1 cellular context compared by ENCODE assay signal in the genomic region with DNA sequence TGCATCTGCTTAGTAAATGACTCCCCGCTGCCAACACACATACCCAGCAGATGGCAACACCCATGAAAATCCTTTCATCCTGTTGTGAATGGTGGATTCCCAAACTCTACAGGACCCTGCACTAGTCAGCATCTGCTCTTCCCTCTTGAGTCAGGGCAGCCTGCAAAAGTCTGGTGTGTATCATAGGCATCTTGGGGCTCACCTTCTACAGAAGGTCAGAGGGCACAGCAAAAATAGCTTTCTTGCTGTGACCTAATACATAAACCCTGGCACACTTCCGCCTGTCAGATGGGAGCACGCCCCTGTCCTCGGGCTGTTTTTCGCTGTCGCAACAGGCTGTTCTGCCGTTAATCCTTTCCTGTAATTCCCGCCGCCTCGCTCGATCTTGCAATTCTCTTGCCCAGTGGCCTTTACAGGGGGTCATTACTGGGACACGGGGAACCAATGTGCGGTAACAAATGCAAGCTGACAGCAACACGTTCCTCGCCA.
TF ChIP-seq lines count a peak whose summit lies in the region.

No MANE protein-coding gene starts in this region.

TF ChIP-seq in GM23338, 12 proteins besides CTCF, POLR2A, EP300 and RAD21:
- TF ChIP-seq ZNF462 (CRISPR knock-in tag; IDR thresholded peaks at IDR 0.05) = no peak
- no peak for TF ChIP-seq REST (IDR thresholded peaks at IDR 0.05; ENCODE audit: unreplicated experiment)
- no peak for TF ChIP-seq ETS1 (IDR thresholded peaks at IDR 0.05)
- no peak for TF ChIP-seq EZH2 (IDR thresholded peaks at IDR 0.05; ENCODE audit: low read depth, unreplicated experiment)
- TF ChIP-seq ZNF331 (CRISPR knock-in tag; IDR thresholded peaks at IDR 0.05; ENCODE audit: low read depth) = no peak
- TF ChIP-seq NANOG (IDR thresholded peaks at IDR 0.05; ENCODE audit: borderline replicate concordance) = no peak
- no peak for TF ChIP-seq ZNF114 (CRISPR knock-in tag; IDR thresholded peaks at IDR 0.05)
- TF ChIP-seq STAT1 (IDR thresholded peaks at IDR 0.05; ENCODE audit: unreplicated experiment) = no peak
- no peak for TF ChIP-seq CREB1 (CRISPR knock-in tag; IDR thresholded peaks at IDR 0.05; ENCODE audit: low read depth)
- no peak for TF ChIP-seq JUNB (IDR thresholded peaks at IDR 0.05; ENCODE audit: unreplicated experiment)
- no peak for TF ChIP-seq POLR2AphosphoS5 (IDR thresholded peaks at IDR 0.05; ENCODE audit: low read depth)
- TF ChIP-seq EZH2phosphoT487 (IDR thresholded peaks at IDR 0.05; ENCODE audit: unreplicated experiment) = no peak
